In genomic region chr12:28156804-28157203, GRCh38 we compare ENCODE assay signal across 19 cellular contexts.
"Had no signal": no experiment of that assay in that cellular context is flagged by ENCODE, and none has a peak within 500 bp of the region (broad histone marks: within the 10 kb centered on the region; RNA-seq: fewer than 3 reads in every experiment).

No MANE protein-coding gene starts in this region.

- H3K4me1 Mint-ChIP-seq: naive thymus-derived CD8-positive, alpha-beta T cell had no signal

- ATAC-seq: gastroesophageal sphincter; left lobe of liver; mucosa of descending colon; naive thymus-derived CD8-positive, alpha-beta T cell had no signal

- H3K36me3 ChIP-seq: esophagus squamous epithelium, gastroesophageal sphincter, ovary, right atrium auricular region, sigmoid colon had no signal

- H3K9me3 ChIP-seq: esophagus squamous epithelium, gastroesophageal sphincter, mucosa of descending colon, ovary, right atrium auricular region, sigmoid colon had no signal

- H3K27ac ChIP-seq: esophagus squamous epithelium, gastroesophageal sphincter, ovary, right atrium auricular region, sigmoid colon, skin epidermis had no signal

- H3K4me1 ChIP-seq: esophagus squamous epithelium, gastroesophageal sphincter, right atrium auricular region, sigmoid colon had no signal

- H3K4me3 Mint-ChIP-seq: dendritic cell treated with granulocyte-macrophage colony-stimulating factor and Interleukin-4, amounts not matched to agents 40 ng/mL and 50 ng/mL, for 4 days; naive thymus-derived CD8-positive, alpha-beta T cell; neural crest cell had no signal

- H3K27ac Mint-ChIP-seq: dendritic cell treated with granulocyte-macrophage colony-stimulating factor and Interleukin-4, amounts not matched to agents 40 ng/mL and 50 ng/mL, for 4 days; naive thymus-derived CD8-positive, alpha-beta T cell had no signal

- DNase-seq: esophagus squamous epithelium; foreskin fibroblast; glutamatergic neuron; islet precursor cell; mammary epithelial cell; mucosa of descending colon; naive thymus-derived CD8-positive, alpha-beta T cell; nucleus accumbens; ovary; sigmoid colon; stimulated activated CD4-positive, alpha-beta T cell treated with anti-CD3 and anti-CD28 coated beads, Interleukin-12 subunit alpha, Interleukin-12 subunit beta, amount 100 ng/mL, for 4 hours; stimulated activated naive CD4-positive, alpha-beta T cell; trophoblast cell had no signal

- H3K27me3 ChIP-seq: esophagus squamous epithelium, gastroesophageal sphincter, ovary, right atrium auricular region, sigmoid colon had no signal

- H3K27me3 Mint-ChIP-seq: dendritic cell treated with granulocyte-macrophage colony-stimulating factor and Interleukin-4, amounts not matched to agents 40 ng/mL and 50 ng/mL, for 4 days had no signal

- H3K4me3 ChIP-seq: esophagus squamous epithelium, gastroesophageal sphincter, mucosa of descending colon, ovary, right atrium auricular region, sigmoid colon, skin epidermis had no signal
